Comparison of ENCODE assay signal across 1 cellular context in genomic region chr19:18058208-18059009, GRCh38.
TF ChIP-seq lines count a peak whose summit lies in the region.

No MANE protein-coding gene starts in this region.

TF ChIP-seq in K562, 482 proteins besides CTCF, POLR2A, EP300 and RAD21 (continued from another document):
- TF ChIP-seq PHB2 (IDR thresholded peaks at IDR 0.05; ENCODE audit: low read depth) = no peak
- TF ChIP-seq NR2C2 (CRISPR knock-in tag; IDR thresholded peaks at IDR 0.05) = no peak
- TF ChIP-seq NR2C2 (tag; IDR thresholded peaks at IDR 0.05) = no peak
- TF ChIP-seq ZNF24 (IDR thresholded peaks at IDR 0.05) = peak; percentile 95
- TF ChIP-seq L3MBTL2 (IDR thresholded peaks at IDR 0.05) = 0 out of 2 replicates have a peak, but pooled peaks have one; percentile 53
- no peak for TF ChIP-seq RAD51 (IDR thresholded peaks at IDR 0.05; ENCODE audit: borderline replicate concordance, low read depth)
- 0 out of 2 replicates have a peak, but pooled peaks have one; percentile 19 for TF ChIP-seq FOSL1 (tag; conservative IDR thresholded peaks at IDR 0.05)
- 0 out of 2 replicates have a peak, but pooled peaks have one; percentile 13 for TF ChIP-seq JUN (IDR thresholded peaks at IDR 0.05; ENCODE audit: borderline replicate concordance, low read depth, low read length)
- TF ChIP-seq JUN (CRISPR knock-in tag; IDR thresholded peaks at IDR 0.05; ENCODE audit: borderline replicate concordance) = no peak
- no peak for TF ChIP-seq TEAD4 (IDR thresholded peaks at IDR 0.05; ENCODE audit: low read length)
- TF ChIP-seq TEAD4 (CRISPR knock-in tag; IDR thresholded peaks at IDR 0.05; ENCODE audit: borderline replicate concordance) = no peak
- no peak for TF ChIP-seq CHD7 (IDR thresholded peaks at IDR 0.05; ENCODE audit: low read depth, low read length)
- 0 out of 4 replicates have a peak, but pooled peaks of 1 of the 2 experiments have one; percentile 5 for TF ChIP-seq RCOR1 (IDR thresholded peaks at IDR 0.05; ENCODE audit: borderline replicate concordance in 1 of 2, low read depth in 2 of 2, low read length in 2 of 2)
- peak; percentile 83 for TF ChIP-seq CC2D1A (IDR thresholded peaks at IDR 0.05)
- TF ChIP-seq ADNP (tag; IDR thresholded peaks at IDR 0.05) = no peak
- no peak for TF ChIP-seq CHD2 (IDR thresholded peaks at IDR 0.05; ENCODE audit: low read depth, low read length)
- no peak for TF ChIP-seq PTBP1 (IDR thresholded peaks at IDR 0.05; ENCODE audit: low read depth, low read length)
- no peak for TF ChIP-seq PATZ1 (CRISPR knock-in tag; IDR thresholded peaks at IDR 0.05; ENCODE audit: borderline replicate concordance)
- no peak for TF ChIP-seq POLR2B (IDR thresholded peaks at IDR 0.05; ENCODE audit: low read depth, partially characterized antibody)
- no peak for TF ChIP-seq ETV6 (IDR thresholded peaks at IDR 0.05; ENCODE audit: borderline replicate concordance in 1 of 2, low read depth in 2 of 2, low read length in 1 of 2)
- no peak for TF ChIP-seq ETV6 (CRISPR knock-in tag; IDR thresholded peaks at IDR 0.05; ENCODE audit: borderline replicate concordance)
- TF ChIP-seq ZNF253 (CRISPR knock-in tag; conservative IDR thresholded peaks at IDR 0.05) = no peak
- peak; percentile 52 for TF ChIP-seq HMGN3 (IDR thresholded peaks at IDR 0.05; ENCODE audit: borderline replicate concordance, extremely low read depth, insufficient read length, low read depth, low read length)
- TF ChIP-seq ZBTB43 (CRISPR knock-in tag; IDR thresholded peaks at IDR 0.05) = no peak
- no peak for TF ChIP-seq CBX2 (IDR thresholded peaks at IDR 0.05; ENCODE audit: insufficient read depth, low read length, poor library complexity, severe bottlenecking)
- TF ChIP-seq PHF8 (IDR thresholded peaks at IDR 0.05; ENCODE audit: borderline replicate concordance, low read length) = peak; percentile 24; the same call in 1 of the 2 replicates
- no peak for TF ChIP-seq ZNF668 (CRISPR knock-in tag; IDR thresholded peaks at IDR 0.05)
- TF ChIP-seq ZC3H8 (IDR thresholded peaks at IDR 0.05) = no peak
- TF ChIP-seq EGR1 (conservative IDR thresholded peaks at IDR 0.05) = peak; percentile 68
- TF ChIP-seq CLOCK (CRISPR knock-in tag; IDR thresholded peaks at IDR 0.05; ENCODE audit: borderline replicate concordance) = no peak
- TF ChIP-seq NEUROD1 (IDR thresholded peaks at IDR 0.05; ENCODE audit: borderline replicate concordance, low read depth, low read length, partially characterized antibody) = peak; percentile 48
- no peak for TF ChIP-seq C11orf30 (IDR thresholded peaks at IDR 0.05; ENCODE audit: low read depth)
- TF ChIP-seq, protein P1, sequence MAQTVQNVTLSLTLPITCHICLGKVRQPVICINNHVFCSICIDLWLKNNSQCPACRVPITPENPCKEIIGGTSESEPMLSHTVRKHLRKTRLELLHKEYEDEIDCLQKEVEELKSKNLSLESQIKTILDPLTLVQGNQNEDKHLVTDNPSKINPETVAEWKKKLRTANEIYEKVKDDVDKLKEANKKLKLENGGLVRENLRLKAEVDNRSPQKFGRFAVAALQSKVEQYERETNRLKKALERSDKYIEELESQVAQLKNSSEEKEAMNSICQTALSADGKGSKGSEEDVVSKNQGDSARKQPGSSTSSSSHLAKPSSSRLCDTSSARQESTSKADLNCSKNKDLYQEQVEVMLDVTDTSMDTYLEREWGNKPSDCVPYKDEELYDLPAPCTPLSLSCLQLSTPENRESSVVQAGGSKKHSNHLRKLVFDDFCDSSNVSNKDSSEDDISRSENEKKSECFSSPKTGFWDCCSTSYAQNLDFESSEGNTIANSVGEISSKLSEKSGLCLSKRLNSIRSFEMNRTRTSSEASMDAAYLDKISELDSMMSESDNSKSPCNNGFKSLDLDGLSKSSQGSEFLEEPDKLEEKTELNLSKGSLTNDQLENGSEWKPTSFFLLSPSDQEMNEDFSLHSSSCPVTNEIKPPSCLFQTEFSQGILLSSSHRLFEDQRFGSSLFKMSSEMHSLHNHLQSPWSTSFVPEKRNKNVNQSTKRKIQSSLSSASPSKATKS (CRISPR knock-in tag; IDR thresholded peaks at IDR 0.05) = no peak
- TF ChIP-seq CEBPB (tag; IDR thresholded peaks at IDR 0.05) = peak; percentile 83
